In genomic region chr1:1199961-1200875, GRCh38 we compare ENCODE assay signal across 13 cellular contexts. TPM values are rescaled to one million over a fixed set of nuclear protein-coding genes. Genes with fewer than 3 reads are reported as not detected.
DNase-seq lines count a peak whose midpoint lies in the region; ATAC-seq, FAIRE-seq and TF ChIP-seq lines count a peak whose summit lies in the region.
"Had no signal": no experiment of that assay in that cellular context is flagged by ENCODE, and none has a peak within 500 bp of the region (broad histone marks: within the 10 kb centered on the region; RNA-seq: fewer than 3 reads in every experiment).

No MANE protein-coding gene starts in this region.

- H3K27ac ChIP-seq in left ventricle myocardium inferior (replicated peaks): no peak overlapping the region
- H3K27ac ChIP-seq: epithelial cell of prostate had no signal

- peak overlapping the region; percentile 85 for H3K27ac Mint-ChIP-seq in activated CD4-positive, alpha-beta T cell treated with anti-CD3 and anti-CD28 coated beads for 36 hours
- H3K27ac Mint-ChIP-seq in activated CD4-positive, alpha-beta T cell treated with anti-CD3 and anti-CD28 coated beads, Interleukin-2, amount 10 ng/mL, durations not matched to agents 7 days and 5 days: peak overlapping the region; percentile 71
- H3K27ac Mint-ChIP-seq in stimulated activated memory B cell treated with anti-CD40 and anti-IgM and Interleukin-4, amounts not matched to agents 10 μg/mL and 1 μg/mL and 100 μg/mL, for 72 hours: peak overlapping the region; percentile 73

- no peak for TF ChIP-seq CTCF in left ventricle myocardium inferior (IDR thresholded peaks at IDR 0.05; ENCODE audit: borderline replicate concordance)

- H3K36me3 Mint-ChIP-seq in activated CD4-positive, alpha-beta T cell treated with anti-CD3 and anti-CD28 coated beads for 36 hours (ENCODE audit: low read depth): peaks cover 3% of the 10 kb centered on the region
- H3K36me3 Mint-ChIP-seq in activated CD4-positive, alpha-beta T cell treated with anti-CD3 and anti-CD28 coated beads, Interleukin-2, amount 10 ng/mL, durations not matched to agents 7 days and 5 days (ENCODE audit: low read depth): no peaks in the 10 kb centered on the region
- H3K36me3 Mint-ChIP-seq in stimulated activated memory B cell treated with anti-CD40 and anti-IgM and Interleukin-4, amounts not matched to agents 10 μg/mL and 1 μg/mL and 100 μg/mL, for 72 hours: peaks cover 2% of the 10 kb centered on the region

- peak overlapping the region; percentile 69 for H3K4me3 Mint-ChIP-seq in activated CD4-positive, alpha-beta T cell treated with anti-CD3 and anti-CD28 coated beads for 36 hours
- peak overlapping the region; percentile 52 for H3K4me3 Mint-ChIP-seq in activated CD4-positive, alpha-beta T cell treated with anti-CD3 and anti-CD28 coated beads, Interleukin-2, amount 10 ng/mL, durations not matched to agents 7 days and 5 days
- peak overlapping the region; percentile 35 for H3K4me3 Mint-ChIP-seq in stimulated activated memory B cell treated with anti-CD40 and anti-IgM and Interleukin-4, amounts not matched to agents 10 μg/mL and 1 μg/mL and 100 μg/mL, for 72 hours

- CTCF ChIA-PET in activated CD4-positive, alpha-beta T cell treated with anti-CD3 and anti-CD28 coated beads for 36 hours (lab: Charles Lee): interaction anchor here (0.7 kb wide), 1 partner anchor 29 kb away, joined by 3 read pairs; no protein-coding TSS in a partner anchor
- CTCF ChIA-PET in activated CD4-positive, alpha-beta T cell treated with anti-CD3 and anti-CD28 coated beads, Interleukin-2, amount 10 ng/mL, durations not matched to agents 7 days and 5 days (lab: Charles Lee): interaction anchor here (0.7 to 1.7 kb wide), 4 partner anchors 8 to 334 kb away, joined by 3 to 4 read pairs (median 4); no protein-coding TSS in a partner anchor

- H3K4me1 Mint-ChIP-seq in activated CD4-positive, alpha-beta T cell treated with anti-CD3 and anti-CD28 coated beads for 36 hours: peaks cover 13% of the 10 kb centered on the region
- H3K4me1 Mint-ChIP-seq in activated CD4-positive, alpha-beta T cell treated with anti-CD3 and anti-CD28 coated beads, Interleukin-2, amount 10 ng/mL, durations not matched to agents 7 days and 5 days: peaks cover 9% of the 10 kb centered on the region
- peaks cover 27% of the 10 kb centered on the region for H3K4me1 Mint-ChIP-seq in stimulated activated memory B cell treated with anti-CD40 and anti-IgM and Interleukin-4, amounts not matched to agents 10 μg/mL and 1 μg/mL and 100 μg/mL, for 72 hours

- ATAC-seq in activated CD4-positive, alpha-beta T cell treated with anti-CD3 and anti-CD28 coated beads for 36 hours: no peak
- ATAC-seq in stimulated activated memory B cell treated with anti-CD40 and anti-IgM and Interleukin-4, amounts not matched to agents 10 μg/mL and 1 μg/mL and 100 μg/mL, for 72 hours: no peak
- ATAC-seq in HG03342 (IDR thresholded peaks at IDR 0.05; ENCODE audit: unreplicated experiment): no peak
- no peak for ATAC-seq in HG03378 (IDR thresholded peaks at IDR 0.05; ENCODE audit: unreplicated experiment)

- peaks cover 5% of the 10 kb centered on the region for H3K9me3 ChIP-seq in left ventricle myocardium inferior (replicated peaks)

- H3K4me1 ChIP-seq in left ventricle myocardium inferior: peaks cover 16% of the 10 kb centered on the region

- intact Hi-C loops in activated CD4-positive, alpha-beta T cell treated with anti-CD3 and anti-CD28 coated beads for 36 hours (cut with DNase I, micrococcal nuclease): loop anchor here in 1 of 2 experiments (2.0 kb wide), 3 partner anchors 43 to 181 kb away; partner anchors contain the start of gene UBE2J2
- intact Hi-C loops in left ventricle myocardium inferior (cut with micrococcal nuclease): no loop called here

- H3K27me3 ChIP-seq in left ventricle myocardium inferior (ENCODE audit: low read depth): peaks cover 35% of the 10 kb centered on the region

- H3K27me3 Mint-ChIP-seq in activated CD4-positive, alpha-beta T cell treated with anti-CD3 and anti-CD28 coated beads for 36 hours: no peaks in the 10 kb centered on the region
- no peaks in the 10 kb centered on the region for H3K27me3 Mint-ChIP-seq in activated CD4-positive, alpha-beta T cell treated with anti-CD3 and anti-CD28 coated beads, Interleukin-2, amount 10 ng/mL, durations not matched to agents 7 days and 5 days
- peaks cover 8% of the 10 kb centered on the region for H3K27me3 Mint-ChIP-seq in stimulated activated memory B cell treated with anti-CD40 and anti-IgM and Interleukin-4, amounts not matched to agents 10 μg/mL and 1 μg/mL and 100 μg/mL, for 72 hours

- no peak for FAIRE-seq in HTR-8/SVneo (lab: Jason Lieb, UNC)
- FAIRE-seq: A204.1 had no signal

- H3K9me3 Mint-ChIP-seq in activated CD4-positive, alpha-beta T cell treated with anti-CD3 and anti-CD28 coated beads for 36 hours (ENCODE audit: low read depth): peaks cover under 1% of the 10 kb centered on the region
- peaks cover under 1% of the 10 kb centered on the region for H3K9me3 Mint-ChIP-seq in activated CD4-positive, alpha-beta T cell treated with anti-CD3 and anti-CD28 coated beads, Interleukin-2, amount 10 ng/mL, durations not matched to agents 7 days and 5 days
- no peaks in the 10 kb centered on the region for H3K9me3 Mint-ChIP-seq in stimulated activated memory B cell treated with anti-CD40 and anti-IgM and Interleukin-4, amounts not matched to agents 10 μg/mL and 1 μg/mL and 100 μg/mL, for 72 hours

- POLR2A ChIA-PET in activated CD4-positive, alpha-beta T cell treated with anti-CD3 and anti-CD28 coated beads for 36 hours (lab: Charles Lee): no interaction called here
- POLR2A ChIA-PET in activated CD4-positive, alpha-beta T cell treated with anti-CD3 and anti-CD28 coated beads, Interleukin-2, amount 10 ng/mL, durations not matched to agents 7 days and 5 days (lab: Charles Lee): no interaction called here

- DNase-seq in activated CD4-positive, alpha-beta T cell treated with anti-CD3 and anti-CD28 coated beads for 36 hours: peak; percentile 29
- no peak for DNase-seq in activated CD4-positive, alpha-beta T cell treated with anti-CD3 and anti-CD28 coated beads for 48 hours
- DNase-seq in activated CD4-positive, alpha-beta T cell treated with anti-CD3 and anti-CD28 coated beads, Interleukin-2, amount 10 ng/mL, durations not matched to agents 7 days and 5 days: no peak
- peak; percentile 16 for DNase-seq in left ventricle myocardium inferior
- no peak for DNase-seq in HTR-8/SVneo (ENCODE audit: insufficient read length, low spot score)
- DNase-seq: Kasumi-1, NCI-H446 treated with DMSO at 0.1 percent for 48 hours, SW 1271 had no signal

- H3K4me3 ChIP-seq in left ventricle myocardium inferior: peak overlapping the region; percentile 65

- no peaks in the 10 kb centered on the region for H3K36me3 ChIP-seq in left ventricle myocardium inferior

RNA-seq across cellular contexts. Expression of gene TNFRSF18, which starts 6.2 kb away (rescaled TPM):
- total RNA-seq in activated CD4-positive, alpha-beta T cell treated with anti-CD3 and anti-CD28 coated beads for 36 hours: 100 to 1,000 TPM in 1 of 2 experiments, 10 to 100 TPM in 1; 95.0 to 164 TPM
- total RNA-seq in activated CD4-positive, alpha-beta T cell treated with anti-CD3 and anti-CD28 coated beads, Interleukin-2, amount 10 ng/mL, durations not matched to agents 7 days and 5 days: 10 to 100 TPM; 26.0 to 33.9 TPM
- total RNA-seq in left ventricle myocardium inferior: not detected

RNA-seq across cellular contexts. Expression of gene TNFRSF4, which starts 13.7 kb away (rescaled TPM):
- 100 to 1,000 TPM; 340 to 418 TPM for total RNA-seq in activated CD4-positive, alpha-beta T cell treated with anti-CD3 and anti-CD28 coated beads for 36 hours
- total RNA-seq in activated CD4-positive, alpha-beta T cell treated with anti-CD3 and anti-CD28 coated beads, Interleukin-2, amount 10 ng/mL, durations not matched to agents 7 days and 5 days: 10 to 100 TPM; 44.1 to 52.8 TPM
- total RNA-seq in left ventricle myocardium inferior: 2.2 TPM

RNA-seq across cellular contexts. Expression of gene TTLL10, which starts 26.5 kb away (rescaled TPM):
- not detected for total RNA-seq in activated CD4-positive, alpha-beta T cell treated with anti-CD3 and anti-CD28 coated beads for 36 hours
- under 1 TPM; 0.15 to 0.27 TPM for total RNA-seq in activated CD4-positive, alpha-beta T cell treated with anti-CD3 and anti-CD28 coated beads, Interleukin-2, amount 10 ng/mL, durations not matched to agents 7 days and 5 days
- total RNA-seq in left ventricle myocardium inferior: not detected

RNA-seq across cellular contexts. Expression of gene SDF4, which starts 31.6 kb away (rescaled TPM):
- 100 to 1,000 TPM; 108 to 128 TPM for total RNA-seq in activated CD4-positive, alpha-beta T cell treated with anti-CD3 and anti-CD28 coated beads for 36 hours
- total RNA-seq in activated CD4-positive, alpha-beta T cell treated with anti-CD3 and anti-CD28 coated beads, Interleukin-2, amount 10 ng/mL, durations not matched to agents 7 days and 5 days: 10 to 100 TPM; 81.7 to 91.4 TPM
- 114 TPM for total RNA-seq in left ventricle myocardium inferior

RNA-seq across cellular contexts. Expression of gene B3GALT6, which starts 31.8 kb away (rescaled TPM):
- 10 to 100 TPM in 1 of 2 experiments, 1 to 10 TPM in 1; 9.4 to 12.2 TPM for total RNA-seq in activated CD4-positive, alpha-beta T cell treated with anti-CD3 and anti-CD28 coated beads for 36 hours
- total RNA-seq in activated CD4-positive, alpha-beta T cell treated with anti-CD3 and anti-CD28 coated beads, Interleukin-2, amount 10 ng/mL, durations not matched to agents 7 days and 5 days: 10 to 100 TPM; 15.8 to 19.2 TPM
- 7.9 TPM for total RNA-seq in left ventricle myocardium inferior

Comparison
In these comparisons a context has a peak if more than half of its experiments do, and no peak if none do; other contexts are left out.
1. DNase-seq: peak in activated CD4-positive, alpha-beta T cell treated with anti-CD3 and anti-CD28 coated beads for 36 hours (single experiment) and left ventricle myocardium inferior (single experiment); none in activated CD4-positive, alpha-beta T cell treated with anti-CD3 and anti-CD28 coated beads for 48 hours (single experiment), activated CD4-positive, alpha-beta T cell treated with anti-CD3 and anti-CD28 coated beads, Interleukin-2, amount 10 ng/mL, durations not matched to agents 7 days and 5 days (single experiment) and HTR-8/SVneo (single experiment).
2. RNA of gene TNFRSF18, which starts 6.2 kb away (total RNA-seq): 95.0 to 164 TPM in activated CD4-positive, alpha-beta T cell treated with anti-CD3 and anti-CD28 coated beads for 36 hours and 26.0 to 33.9 TPM in activated CD4-positive, alpha-beta T cell treated with anti-CD3 and anti-CD28 coated beads, Interleukin-2, amount 10 ng/mL, durations not matched to agents 7 days and 5 days; not detected in left ventricle myocardium inferior (single experiment); every median in the first group is over 10 times any median in the second.
3. RNA of gene TNFRSF4, which starts 13.7 kb away (total RNA-seq): 340 to 418 TPM in activated CD4-positive, alpha-beta T cell treated with anti-CD3 and anti-CD28 coated beads for 36 hours and 44.1 to 52.8 TPM in activated CD4-positive, alpha-beta T cell treated with anti-CD3 and anti-CD28 coated beads, Interleukin-2, amount 10 ng/mL, durations not matched to agents 7 days and 5 days; 2.2 TPM in left ventricle myocardium inferior (single experiment); every median in the first group is over 10 times any median in the second.
4. Peak in every context shown above with its lines, with median percentiles within 50 percentile points of each other: H3K27ac Mint-ChIP-seq and H3K4me3 Mint-ChIP-seq.